In the genomic region with DNA sequence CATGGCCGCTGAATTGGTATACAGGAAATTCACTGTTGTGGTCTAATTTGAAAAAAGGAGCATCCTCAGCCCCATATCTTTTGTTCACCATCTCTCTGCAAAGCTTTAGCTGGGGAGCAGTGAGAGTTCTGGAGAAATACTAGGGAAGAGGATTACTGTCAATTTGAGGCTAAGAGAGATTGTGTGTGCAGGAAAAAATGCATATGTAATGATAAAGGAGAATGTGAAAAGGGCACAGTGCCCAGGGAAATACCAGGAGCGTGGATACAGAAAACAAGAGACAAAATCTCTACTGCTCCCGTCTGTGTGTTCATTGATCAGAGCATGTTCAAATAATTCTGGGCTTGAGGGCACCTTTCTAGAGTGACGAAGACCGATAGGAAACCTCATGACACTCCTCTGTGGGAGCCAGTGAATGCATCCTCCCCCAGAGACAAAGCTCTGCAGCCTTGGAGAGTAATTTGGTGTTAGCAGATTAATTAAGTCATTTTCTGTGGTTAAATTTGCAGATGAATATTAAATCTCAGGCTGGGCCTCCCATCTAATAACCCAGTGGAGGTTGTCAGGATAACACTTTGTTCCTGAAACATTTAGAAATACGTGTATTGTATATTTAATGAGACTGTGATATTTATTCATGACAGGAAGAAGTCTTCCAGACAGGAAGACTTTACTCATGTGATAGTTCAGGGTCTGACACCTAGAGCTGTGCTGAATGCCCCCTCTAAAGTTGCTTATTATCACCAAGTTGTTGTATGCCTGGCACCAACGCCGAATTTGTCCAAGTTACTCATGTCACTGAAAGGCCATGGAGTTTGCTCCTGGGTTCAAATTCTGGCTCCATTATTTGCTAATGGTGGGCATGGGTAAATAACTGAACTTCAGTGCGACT, we compare ENCODE assay signal across 18 cellular contexts.
DNase-seq lines count a peak whose midpoint lies in the region; ATAC-seq, FAIRE-seq and TF ChIP-seq lines count a peak whose summit lies in the region.
"Had no signal": no experiment of that assay in that cellular context is flagged by ENCODE, and none has a peak within 500 bp of the region (broad histone marks: within the 10 kb centered on the region; RNA-seq: fewer than 3 reads in every experiment).

No MANE protein-coding gene starts in this region.

- DNase-seq in activated CD4-positive, alpha-beta T cell treated with anti-CD3 and anti-CD28 coated beads, Interleukin-2, amount 10 ng/mL, durations not matched to agents 7 days and 5 days, result no peak
- DNase-seq in activated CD4-positive, alpha-beta T cell treated with anti-CD3 and anti-CD28 coated beads, Interleukin-2, amount 50 U/mL, for 1 hour, result no peak
- DNase-seq in GM19239 (ENCODE audit: insufficient read length, low spot score), result no peak
- DNase-seq in fibroblast of pulmonary artery (ENCODE audit: low read depth), result peak; percentile 33
- DNase-seq in pancreas, result no peak
- DNase-seq in nephron progenitor cell, result no peak
- DNase-seq: ACHN, dermis blood vessel endothelial cell, NCI-H1105, NCI-H774, uterus had no signal

- no peak overlapping the region for H3K27ac ChIP-seq in pancreas
- H3K27ac ChIP-seq: prostate gland, uterus had no signal

- H3K27me3 ChIP-seq in pancreas, result peaks cover 0 to 9% (median 0%) of the 10 kb centered on the region in 4 donors
- H3K27me3 ChIP-seq: uterus had no signal

- H3K4me3 Mint-ChIP-seq in activated CD4-positive, alpha-beta T cell treated with anti-CD3 and anti-CD28 coated beads, Interleukin-2, amount 10 ng/mL, durations not matched to agents 7 days and 5 days, result peak overlapping the region; percentile 68
- H3K4me3 Mint-ChIP-seq in activated T-helper 17 cell treated with anti-CD3 and anti-CD28 coated beads, Interleukin-2, amount 50 U/mL, for 72 hours, result no peak overlapping the region
- H3K4me3 Mint-ChIP-seq in nephron progenitor cell, result no peak overlapping the region
- H3K4me3 Mint-ChIP-seq: WTC11 had no signal

- peak; percentile 36 for ATAC-seq in activated T-helper 17 cell treated with anti-CD3 and anti-CD28 coated beads, Interleukin-2, amount 50 U/mL, for 72 hours (replicated peaks)
- no peak for ATAC-seq in HG02970 (IDR thresholded peaks at IDR 0.05; ENCODE audit: low FRiP score, unreplicated experiment)
- ATAC-seq in pancreas, result no peak
- ATAC-seq: esophagus mucosa, K562, WTC11 had no signal

- H3K4me1 Mint-ChIP-seq in activated CD4-positive, alpha-beta T cell treated with anti-CD3 and anti-CD28 coated beads, Interleukin-2, amount 10 ng/mL, durations not matched to agents 7 days and 5 days, result peaks cover 56% of the 10 kb centered on the region
- H3K4me1 Mint-ChIP-seq in activated T-helper 17 cell treated with anti-CD3 and anti-CD28 coated beads, Interleukin-2, amount 50 U/mL, for 72 hours, result peaks cover 31% of the 10 kb centered on the region
- H3K4me1 Mint-ChIP-seq in nephron progenitor cell, result no peaks in the 10 kb centered on the region

- no peaks in the 10 kb centered on the region for H3K27me3 Mint-ChIP-seq in activated CD4-positive, alpha-beta T cell treated with anti-CD3 and anti-CD28 coated beads, Interleukin-2, amount 10 ng/mL, durations not matched to agents 7 days and 5 days
- no peaks in the 10 kb centered on the region for H3K27me3 Mint-ChIP-seq in activated T-helper 17 cell treated with anti-CD3 and anti-CD28 coated beads, Interleukin-2, amount 50 U/mL, for 72 hours
- H3K27me3 Mint-ChIP-seq in nephron progenitor cell (ENCODE audit: low read depth, poor library complexity), result no peaks in the 10 kb centered on the region
- H3K27me3 Mint-ChIP-seq: stimulated activated naive CD8-positive, alpha-beta T cell treated with anti-CD3 and anti-CD28 coated beads, Interleukin-15, Interleukin-2, amounts not matched to agents 100 ng/mL and 50 ng/mL, for 24 hours had no signal

- H3K36me3 Mint-ChIP-seq in activated CD4-positive, alpha-beta T cell treated with anti-CD3 and anti-CD28 coated beads, Interleukin-2, amount 10 ng/mL, durations not matched to agents 7 days and 5 days (ENCODE audit: low read depth), result peaks cover 4% of the 10 kb centered on the region
- H3K36me3 Mint-ChIP-seq in activated T-helper 17 cell treated with anti-CD3 and anti-CD28 coated beads, Interleukin-2, amount 50 U/mL, for 72 hours (ENCODE audit: low read depth), result no peaks in the 10 kb centered on the region
- H3K36me3 Mint-ChIP-seq in nephron progenitor cell (ENCODE audit: low read depth), result no peaks in the 10 kb centered on the region
- H3K36me3 Mint-ChIP-seq: WTC11 had no signal

- no peaks in the 10 kb centered on the region for H3K4me1 ChIP-seq in pancreas
- H3K4me1 ChIP-seq: prostate gland, uterus had no signal

- CTCF ChIA-PET in activated CD4-positive, alpha-beta T cell treated with anti-CD3 and anti-CD28 coated beads, Interleukin-2, amount 10 ng/mL, durations not matched to agents 7 days and 5 days (lab: Charles Lee), result interaction anchor here (0.8 to 20.0 kb wide), 9 partner anchors 7 to 203 kb away, joined by 3 to 240 read pairs (median 4); no protein-coding TSS in a partner anchor

- POLR2A ChIA-PET in activated CD4-positive, alpha-beta T cell treated with anti-CD3 and anti-CD28 coated beads, Interleukin-2, amount 10 ng/mL, durations not matched to agents 7 days and 5 days (lab: Charles Lee), result no interaction called here

- intact Hi-C loops in pancreas (cut with DNase I), result loop anchor here in 2 of 3 donors (5.0 to 10.0 kb wide), 3 partner anchors 208 to 302 kb away; no protein-coding TSS in a partner anchor

- TF ChIP-seq CTCF in fibroblast of pulmonary artery (IDR thresholded peaks at IDR 0.05; ENCODE audit: low read length, missing control alignments), result no peak
- TF ChIP-seq CTCF in pancreas (IDR thresholded peaks at IDR 0.05), result no peak
- TF ChIP-seq CTCF in nephron progenitor cell (IDR thresholded peaks at IDR 0.05), result no peak

- 59% methylated on average over 9 of the region's 9 CpGs for WGBS in pancreas, 2 donors

- H3K4me3 ChIP-seq in fibroblast of pulmonary artery (replicated peaks; ENCODE audit: low read depth, low read length), result no peak overlapping the region
- H3K4me3 ChIP-seq in pancreas, result no peak overlapping the region
- H3K4me3 ChIP-seq: K562, prostate gland, uterus had no signal

- no peaks in the 10 kb centered on the region for H3K36me3 ChIP-seq in pancreas
- H3K36me3 ChIP-seq: prostate gland, uterus had no signal

- H3K9me3 Mint-ChIP-seq in activated CD4-positive, alpha-beta T cell treated with anti-CD3 and anti-CD28 coated beads, Interleukin-2, amount 10 ng/mL, durations not matched to agents 7 days and 5 days, result no peaks in the 10 kb centered on the region
- H3K9me3 Mint-ChIP-seq in activated T-helper 17 cell treated with anti-CD3 and anti-CD28 coated beads, Interleukin-2, amount 50 U/mL, for 72 hours, result no peaks in the 10 kb centered on the region
- H3K9me3 Mint-ChIP-seq in nephron progenitor cell, result no peaks in the 10 kb centered on the region
- H3K9me3 Mint-ChIP-seq: stimulated activated naive CD8-positive, alpha-beta T cell treated with anti-CD3 and anti-CD28 coated beads, Interleukin-15, Interleukin-2, amounts not matched to agents 100 ng/mL and 50 ng/mL, for 24 hours; WTC11 had no signal

- H3K27ac Mint-ChIP-seq in activated CD4-positive, alpha-beta T cell treated with anti-CD3 and anti-CD28 coated beads, Interleukin-2, amount 10 ng/mL, durations not matched to agents 7 days and 5 days, result peak overlapping the region; percentile 54
- peak overlapping the region; percentile 91 for H3K27ac Mint-ChIP-seq in activated T-helper 17 cell treated with anti-CD3 and anti-CD28 coated beads, Interleukin-2, amount 50 U/mL, for 72 hours
- no peak overlapping the region for H3K27ac Mint-ChIP-seq in nephron progenitor cell
- H3K27ac Mint-ChIP-seq: WTC11 had no signal

- H3K9me3 ChIP-seq in pancreas, result no peaks in the 10 kb centered on the region
- H3K9me3 ChIP-seq: prostate gland, uterus had no signal

- FAIRE-seq in GM19239 (lab: Jason Lieb, UNC) (peak; percentile 74), pancreas (lab: Jason Lieb, UNC) (no peak)
- FAIRE-seq: K562 had no signal
